16 cellular contexts compared by ENCODE assay signal in the genomic region with DNA sequence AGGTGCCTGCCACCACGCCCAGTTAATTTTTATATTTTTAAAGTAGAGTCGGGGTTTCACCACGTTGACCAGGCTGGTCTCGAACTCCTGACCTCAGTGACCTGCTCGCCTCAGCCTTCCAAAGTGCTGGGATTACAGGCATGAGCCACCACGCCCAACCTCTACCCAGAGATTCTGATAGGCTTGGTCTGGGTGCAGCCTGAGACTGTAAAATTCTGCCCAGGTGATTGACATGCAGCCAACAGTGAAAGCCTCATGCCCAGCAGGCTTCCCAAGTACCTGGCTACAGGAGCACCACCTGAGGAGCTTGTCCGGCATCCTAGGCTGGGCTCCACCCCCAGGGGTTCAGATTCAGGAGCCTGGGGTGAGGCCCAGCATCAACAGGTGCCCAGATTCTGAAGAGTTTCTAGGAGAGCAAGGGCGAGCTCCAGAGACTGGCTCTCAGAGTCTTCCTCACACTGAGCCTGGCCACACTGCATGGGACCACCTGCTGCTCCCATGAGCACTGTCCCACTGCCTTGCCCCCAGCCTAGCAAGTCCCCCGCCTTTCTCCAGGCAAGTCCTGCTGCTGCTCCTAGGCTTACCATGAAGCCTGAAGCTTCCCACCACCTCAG. TPM values are rescaled to one million over a fixed set of nuclear protein-coding genes. Genes with fewer than 3 reads are reported as not detected.
DNase-seq lines count a peak whose midpoint lies in the region; ATAC-seq and TF ChIP-seq lines count a peak whose summit lies in the region.
"Had no signal": no experiment of that assay in that cellular context is flagged by ENCODE, and none has a peak within 500 bp of the region (broad histone marks: within the 10 kb centered on the region; RNA-seq: fewer than 3 reads in every experiment).

No MANE protein-coding gene starts in this region.

- intact Hi-C loops in left colon (cut with DNase I, micrococcal nuclease) = no loop called here

- H3K4me1 Mint-ChIP-seq in HFFc6 (ENCODE audit: low read depth) = peaks cover 12% of the 10 kb centered on the region
- H3K4me1 Mint-ChIP-seq: CD4-positive, CD25-positive, alpha-beta regulatory T cell had no signal

- no peaks in the 10 kb centered on the region for H3K9me3 Mint-ChIP-seq in HFFc6
- H3K9me3 Mint-ChIP-seq: CD4-positive, CD25-positive, alpha-beta regulatory T cell had no signal

- TF ChIP-seq CTCF in HFFc6 (IDR thresholded peaks at IDR 0.05) = no peak

- no peak overlapping the region for H3K27ac Mint-ChIP-seq in HFFc6
- H3K27ac Mint-ChIP-seq: CD4-positive, CD25-positive, alpha-beta regulatory T cell had no signal

- ATAC-seq in left colon (peak; percentile 58), GM21786 (IDR thresholded peaks at IDR 0.05; ENCODE audit: unreplicated experiment) (no peak)

- no peaks in the 10 kb centered on the region for H3K36me3 Mint-ChIP-seq in HFFc6 (ENCODE audit: low read depth)
- H3K36me3 Mint-ChIP-seq: CD4-positive, CD25-positive, alpha-beta regulatory T cell had no signal

- H3K27me3 Mint-ChIP-seq in HFFc6 (ENCODE audit: insufficient read depth) = peaks cover 25% of the 10 kb centered on the region

- no peak overlapping the region for H3K4me3 Mint-ChIP-seq in HFFc6

- DNase-seq in LoVo (ENCODE audit: low spot score) (peak; percentile 11), left colon (no peak), HFFc6 (no peak), NCI-H1092 treated with DMSO at 0.1 percent for 48 hours (lab: John Stamatoyannopoulos, UW) (no peak)
- DNase-seq: CD4-positive, CD25-positive, alpha-beta regulatory T cell; GF-D8; IMR-90; NCI-H1417; NCI-H1694 treated with DMSO at 0.1 percent for 48 hours; NCI-H2081 treated with DMSO at 0.1 percent for 48 hours; NCI-H446; NCI-H526; Peyer's patch had no signal

RNA-seq across cellular contexts. Expression of gene ZNF385C, which starts 16.6 kb away (rescaled TPM):
- total RNA-seq in left colon = under 1 TPM; 0.34 to 0.40 TPM
- not detected for total RNA-seq in HFFc6 (2021; fragmentation: NEBNext Ultra II Directional; extraction: Animal tissue kit (Norgen Biotek cat#: 25700))
- total RNA-seq: CD4-positive, CD25-positive, alpha-beta regulatory T cell; HT1080; IMR-90 had no signal

RNA-seq across cellular contexts. Expression of gene DHX58, which starts 30.9 kb away (rescaled TPM):
- 10 to 100 TPM; 10.8 to 12.3 TPM for total RNA-seq in left colon
- 1 to 10 TPM; 4.0 to 5.3 (median 4.2) TPM for total RNA-seq in HFFc6 (2021; fragmentation: NEBNext Ultra II Directional; extraction: Animal tissue kit (Norgen Biotek cat#: 25700))

RNA-seq across cellular contexts. Expression of gene C17orf113, which starts 31.2 kb away (rescaled TPM):
- 1 to 10 TPM; 1.8 to 2.5 TPM for total RNA-seq in left colon
- total RNA-seq in HFFc6 (2021; fragmentation: NEBNext Ultra II Directional; extraction: Animal tissue kit (Norgen Biotek cat#: 25700)) = under 1 TPM in 4 of 6 experiments, not detected in 2; 0.07 to 0.10 (median 0.08) TPM

RNA-seq across cellular contexts. Expression of gene KAT2A, which starts 39.5 kb away (rescaled TPM):
- 10 to 100 TPM; 23.6 TPM for total RNA-seq in left colon
- total RNA-seq in HFFc6 (2021; fragmentation: NEBNext Ultra II Directional; extraction: Animal tissue kit (Norgen Biotek cat#: 25700)) = 10 to 100 TPM; 21.5 to 36.2 (median 25.3) TPM

RNA-seq across cellular contexts. Expression of gene HSPB9, which starts 41.0 kb away (rescaled TPM):
- not detected for total RNA-seq in left colon
- total RNA-seq in HFFc6 (2021; fragmentation: NEBNext Ultra II Directional; extraction: Animal tissue kit (Norgen Biotek cat#: 25700)) = not detected
- total RNA-seq: CD4-positive, CD25-positive, alpha-beta regulatory T cell; HT1080; IMR-90; MCF 10A; Peyer's patch had no signal
